ENCODE assay signal across 15 cellular contexts in genomic region chr7:137342340-137342739, GRCh38. TPM values are rescaled to one million over a fixed set of nuclear protein-coding genes. Genes with fewer than 3 reads are reported as not detected.
DNase-seq lines count a peak whose midpoint lies in the region; ATAC-seq and TF ChIP-seq lines count a peak whose summit lies in the region.
"Had no signal": no experiment of that assay in that cellular context is flagged by ENCODE, and none has a peak within 500 bp of the region (broad histone marks: within the 10 kb centered on the region; RNA-seq: fewer than 3 reads in every experiment).

No MANE protein-coding gene starts in this region.

- TF ChIP-seq CTCF in coronary artery (IDR thresholded peaks at IDR 0.05) = no peak
- TF ChIP-seq CTCF in thoracic aorta (IDR thresholded peaks at IDR 0.05) = no peak

- no peak overlapping the region for H3K27ac Mint-ChIP-seq in activated naive CD4-positive, alpha-beta T cell treated with anti-CD3 and anti-CD28 coated beads, Interleukin-2, amount 50 U/mL, for 72 hours
- H3K27ac Mint-ChIP-seq: activated CD4-positive, alpha-beta memory T cell treated with anti-CD3 and anti-CD28 coated beads, Interleukin-2, amount 10 ng/mL, durations not matched to agents 7 days and 5 days; activated naive CD8-positive, alpha-beta T cell; immature natural killer cell; naive thymus-derived CD8-positive, alpha-beta T cell; T-helper 1 cell treated with Interleukin-12 subunit alpha and Interleukin-12 subunit beta and Interleukin-4 antibody, amounts not matched to agents 30 μg/mL and 1 μg/mL, for 36 hours had no signal

- H3K27ac ChIP-seq in coronary artery = no peak overlapping the region
- H3K27ac ChIP-seq in thoracic aorta = no peak overlapping the region

- H3K4me3 ChIP-seq in coronary artery = peak overlapping the region; percentile 71
- H3K4me3 ChIP-seq in thoracic aorta = peak overlapping the region; percentile 57

- H3K36me3 Mint-ChIP-seq in activated naive CD4-positive, alpha-beta T cell treated with anti-CD3 and anti-CD28 coated beads, Interleukin-2, amount 50 U/mL, for 72 hours = no peaks in the 10 kb centered on the region
- H3K36me3 Mint-ChIP-seq: activated naive CD8-positive, alpha-beta T cell; immature natural killer cell; naive thymus-derived CD8-positive, alpha-beta T cell had no signal

- peaks cover 0 to 5% of the 10 kb centered on the region in 2 donors for H3K4me1 ChIP-seq in thoracic aorta (ENCODE audit: control insufficient read depth in 1 of 2, low read depth in 2 of 2)

- DNase-seq in NCI-H2029 (lab: John Stamatoyannopoulos, UW) (peak; percentile 23), NCI-H2029 treated with DMSO at 0.1 percent for 48 hours (lab: John Stamatoyannopoulos, UW) (no peak), coronary artery (ENCODE audit: low spot score) (no peak), left lobe of liver (ENCODE audit: low spot score) (no peak), thoracic aorta (ENCODE audit: low spot score) (no peak), COLO829 (ENCODE audit: low spot score) (no peak), HPDE6-E6E7 (ENCODE audit: extremely low spot score) (no peak)
- DNase-seq in activated naive CD4-positive, alpha-beta T cell treated with anti-CD3 and anti-CD28 coated beads, Interleukin-2, amount 50 U/mL, for 72 hours (ENCODE audit: low spot score in 2 of 2) = no peak
- DNase-seq: activated CD4-positive, alpha-beta memory T cell treated with anti-CD3 and anti-CD28 coated beads, Interleukin-2, amount 10 ng/mL, durations not matched to agents 7 days and 5 days; effector memory CD8-positive, alpha-beta T cell; immature natural killer cell; naive thymus-derived CD8-positive, alpha-beta T cell; NCI-H1417 had no signal

- H3K27me3 ChIP-seq in thoracic aorta (replicated peaks; ENCODE audit: insufficient read depth) = no peaks in the 10 kb centered on the region

- H3K36me3 ChIP-seq in thoracic aorta = no peaks in the 10 kb centered on the region

- H3K9me3 Mint-ChIP-seq in activated naive CD4-positive, alpha-beta T cell treated with anti-CD3 and anti-CD28 coated beads, Interleukin-2, amount 50 U/mL, for 72 hours = peaks cover 0 to 13% of the 10 kb centered on the region in 2 donors
- H3K9me3 Mint-ChIP-seq: T-helper 1 cell treated with Interleukin-12 subunit alpha and Interleukin-12 subunit beta and Interleukin-4 antibody, amounts not matched to agents 30 μg/mL and 1 μg/mL, for 36 hours had no signal

- ATAC-seq in left lobe of liver = peak; percentile 12
- no peak for ATAC-seq in thoracic aorta (ENCODE audit: insufficient number of reproducible peaks, low FRiP score, low read depth)
- no peak for ATAC-seq in activated naive CD4-positive, alpha-beta T cell treated with anti-CD3 and anti-CD28 coated beads, Interleukin-2, amount 50 U/mL, for 72 hours
- ATAC-seq: effector memory CD8-positive, alpha-beta T cell; naive thymus-derived CD8-positive, alpha-beta T cell had no signal

- H3K9me3 ChIP-seq in thoracic aorta = no peaks in the 10 kb centered on the region

RNA-seq across cellular contexts. Expression of gene PTN, which starts 1.2 kb away (rescaled TPM):
- total RNA-seq in left lobe of liver = 0.38 TPM
- total RNA-seq in thoracic aorta = 10 to 100 TPM in 1 of 2 donors, 1 to 10 TPM in 1; 4.7 to 12.5 TPM
- not detected for total RNA-seq in activated naive CD4-positive, alpha-beta T cell treated with anti-CD3 and anti-CD28 coated beads, Interleukin-2, amount 50 U/mL, for 72 hours
- total RNA-seq: activated CD4-positive, alpha-beta memory T cell treated with anti-CD3 and anti-CD28 coated beads, Interleukin-2, amount 10 ng/mL, durations not matched to agents 7 days and 5 days; naive thymus-derived CD8-positive, alpha-beta T cell had no signal
